ENCODE assay signal across 9 cellular contexts in genomic region chr12:6646276-6647082, GRCh38. TPM values are rescaled to one million over a fixed set of nuclear protein-coding genes. Genes with fewer than 3 reads are reported as not detected.
A peak's percentile ranks its signal among the peaks of the same experiment; 100 is the strongest.
DNase-seq lines count a peak whose midpoint lies in the region; ATAC-seq and TF ChIP-seq lines count a peak whose summit lies in the region.
"Had no signal": no experiment of that assay in that cellular context is flagged by ENCODE, and none has a peak within 500 bp of the region (broad histone marks: within the 10 kb centered on the region; RNA-seq: fewer than 3 reads in every experiment).

No MANE protein-coding gene starts in this region.

- peak overlapping the region; percentile 48 to 76 (median 68) for H3K4me3 Mint-ChIP-seq in immature natural killer cell

- peaks cover 17% of the 10 kb centered on the region for H3K36me3 ChIP-seq in HUES48 (ENCODE audit: control insufficient read depth, insufficient read depth, low read length)
- H3K36me3 ChIP-seq in spleen = peaks cover 0 to 43% (median 34%) of the 10 kb centered on the region in 6 donors

- H3K27ac Mint-ChIP-seq in immature natural killer cell = peak overlapping the region in 4 of 6 donors; percentile 56 to 71 (median 58)

- TF ChIP-seq CTCF in astrocyte of the cerebellum (IDR thresholded peaks at IDR 0.05; ENCODE audit: low read depth, low read length, missing control alignments) = no peak
- no peak for TF ChIP-seq CTCF in spleen (IDR thresholded peaks at IDR 0.05 in 8 of 11, conservative IDR thresholded peaks at IDR 0.05 in 3 of 11)

- in situ Hi-C loops in astrocyte of the cerebellum (cut with HindIII; ENCODE audit: low sequenced_read_pairs) = loop anchor here (5.0 kb wide), 1 partner anchor 46 kb away; no protein-coding TSS in a partner anchor

- H3K27me3 ChIP-seq in HUES48 (ENCODE audit: control insufficient read depth, insufficient read depth, low read length) = peaks cover 12% of the 10 kb centered on the region; the same call in 1 of the 2 replicates
- H3K27me3 ChIP-seq in spleen (replicated peaks in 1 of 7) = no peaks in the 10 kb centered on the region

- ATAC-seq in GM21576 (IDR thresholded peaks at IDR 0.05; ENCODE audit: unreplicated experiment) (no peak), GM18858 (IDR thresholded peaks at IDR 0.05; ENCODE audit: unreplicated experiment) (no peak), GM18861 (IDR thresholded peaks at IDR 0.05; ENCODE audit: unreplicated experiment) (no peak), HG03571 (IDR thresholded peaks at IDR 0.05; ENCODE audit: unreplicated experiment) (no peak)

- peaks cover 21 to 32% (median 27%) of the 10 kb centered on the region in 3 donors for H3K36me3 Mint-ChIP-seq in immature natural killer cell

- H3K4me1 ChIP-seq in HUES48 (ENCODE audit: control insufficient read depth, insufficient read depth, low read length) (peaks cover 9% of the 10 kb centered on the region), spleen (peaks cover 17 to 49% (median 35%) of the 10 kb centered on the region in 6 donors)

- intact Hi-C loops in spleen (cut with DNase I; ENCODE audit: low total_unique reads) = no loop called here

- DNase-seq in astrocyte of the cerebellum (ENCODE audit: low read depth) (no peak), immature natural killer cell (no peak), spleen (no peak)

- H3K4me1 Mint-ChIP-seq in immature natural killer cell = peaks cover 10% of the 10 kb centered on the region in 2 donors

- no peak for TF ChIP-seq POLR2A in spleen (IDR thresholded peaks at IDR 0.05)

- peaks cover 0 to 17% (median 4%) of the 10 kb centered on the region in 3 donors for H3K27me3 Mint-ChIP-seq in immature natural killer cell (ENCODE audit: low read depth in 3 of 3)

- H3K4me3 ChIP-seq in HUES48 (ENCODE audit: low read depth, low read length) (peak overlapping the region; percentile 75), astrocyte of the cerebellum (ENCODE audit: low read depth, low read length) (peak overlapping the region; percentile 34), spleen (peak overlapping the region; percentile 19 to 71 (median 38))

- no peak overlapping the region for H3K9ac ChIP-seq in HUES48 (ENCODE audit: low read depth, low read length)

- H3K27ac ChIP-seq in HUES48 (ENCODE audit: low read depth, low read length) (no peak overlapping the region), spleen (peak overlapping the region; percentile 58 to 88 (median 74))

- WGBS in spleen, 5 donors = 57 to 71% (median 64%) methylated on average over 27 to 28 of the region's 28 CpGs

- peaks cover 0 to 3% (median 0%) of the 10 kb centered on the region in 6 donors for H3K9me3 Mint-ChIP-seq in immature natural killer cell

- H3K9me3 ChIP-seq in HUES48 (ENCODE audit: control insufficient read depth, insufficient read depth, low read length) (no peaks in the 10 kb centered on the region), spleen (peaks cover 0 to 16% (median 4%) of the 10 kb centered on the region in 8 donors)

RNA-seq across cellular contexts. Expression of gene ACRBP, which starts 0.8 kb away (rescaled TPM):
- 10 to 100 TPM in 1 of 3 donors, 1 to 10 TPM in 1, not detected in 1; 4.2 to 10.2 TPM for polyA plus RNA-seq in immature natural killer cell
- total RNA-seq in spleen = 10 to 100 TPM; 13.2 to 41.7 (median 18.1) TPM
- polyA plus RNA-seq in spleen = 1 to 10 TPM; 7.2 to 8.8 (median 7.3) TPM

RNA-seq across cellular contexts. Expression of gene LPAR5, which starts 10.7 kb away (rescaled TPM):
- polyA plus RNA-seq in immature natural killer cell = 10 to 100 TPM in 2 of 3 donors, 1 to 10 TPM in 1; 9.6 to 36.1 (median 11.6) TPM
- total RNA-seq in spleen = 10 to 100 TPM; 12.9 to 26.6 (median 16.9) TPM
- 10 to 100 TPM; 10.9 to 16.0 (median 14.9) TPM for polyA plus RNA-seq in spleen
- total RNA-seq: renal cortical epithelial cell had no signal

RNA-seq across cellular contexts. Expression of gene ING4, which starts 16.4 kb away (rescaled TPM):
- polyA plus RNA-seq in immature natural killer cell (100 to 1,000 TPM in 1 of 3 donors, 10 to 100 TPM in 2; 60.7 to 156 (median 93.9) TPM), spleen (10 to 100 TPM; 33.0 to 56.7 (median 50.3) TPM)
- total RNA-seq in spleen = 10 to 100 TPM; 34.5 to 68.8 (median 49.9) TPM

RNA-seq across cellular contexts. Expression of gene CHD4, which starts 39.3 kb away (rescaled TPM):
- polyA plus RNA-seq in immature natural killer cell = 10 to 100 TPM; 13.6 to 59.5 (median 20.7) TPM
- 100 to 1,000 TPM; 202 to 272 (median 240) TPM for total RNA-seq in spleen
- 100 to 1,000 TPM; 136 to 169 (median 154) TPM for polyA plus RNA-seq in spleen

RNA-seq across cellular contexts. Expression of gene ZNF384, which starts 42.7 kb away (rescaled TPM):
- 10 to 100 TPM; 14.6 to 41.5 (median 31.6) TPM for polyA plus RNA-seq in immature natural killer cell
- total RNA-seq in spleen = 10 to 100 TPM; 48.8 to 79.8 (median 59.0) TPM
- 10 to 100 TPM; 18.9 to 35.9 (median 28.7) TPM for polyA plus RNA-seq in spleen
